Comparison of ENCODE assay signal across 14 cellular contexts in the genomic region with DNA sequence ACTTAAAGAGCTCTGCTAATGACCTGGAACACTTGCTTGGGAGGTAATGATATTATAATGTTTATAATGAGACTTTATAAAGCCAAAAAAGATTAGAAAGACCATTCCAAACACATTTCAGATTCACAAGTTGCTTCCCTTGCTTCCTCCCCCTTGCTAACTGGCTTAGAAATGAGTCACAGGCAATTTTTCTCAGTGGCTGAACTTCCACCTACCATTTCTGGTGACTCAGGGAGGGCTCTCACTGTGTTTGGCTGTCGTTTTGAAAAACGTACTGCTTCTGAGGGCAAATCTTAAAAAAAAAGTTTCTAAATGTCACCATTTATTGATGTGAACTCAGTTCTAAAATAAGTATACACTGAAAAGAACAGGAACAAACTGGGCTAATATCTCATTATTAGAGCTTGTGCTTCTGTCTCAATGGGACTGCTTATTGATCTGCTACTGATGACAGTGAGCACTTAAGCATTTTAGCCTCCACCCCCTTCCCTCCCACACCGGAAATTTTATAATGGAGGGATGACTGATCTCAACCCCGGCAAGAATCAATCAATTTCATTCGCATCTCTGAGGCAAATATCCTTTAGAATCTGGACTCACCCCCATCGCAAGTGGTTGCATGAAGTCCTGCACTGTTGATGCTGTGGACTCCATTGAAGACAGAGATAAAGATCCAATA.
DNase-seq lines count a peak whose midpoint lies in the region; ATAC-seq, FAIRE-seq and TF ChIP-seq lines count a peak whose summit lies in the region.
"Had no signal": no experiment of that assay in that cellular context is flagged by ENCODE, and none has a peak within 500 bp of the region (broad histone marks: within the 10 kb centered on the region; RNA-seq: fewer than 3 reads in every experiment).

No MANE protein-coding gene starts in this region.

- no peak overlapping the region for H3K27ac ChIP-seq in naive thymus-derived CD4-positive, alpha-beta T cell (ENCODE audit: low read depth, low read length)
- no peak overlapping the region for H3K27ac ChIP-seq in SJCRH30
- H3K27ac ChIP-seq: pancreas had no signal

- H3K36me3 ChIP-seq in kidney epithelial cell (ENCODE audit: control insufficient read depth, insufficient read depth, low read length), result no peaks in the 10 kb centered on the region
- no peaks in the 10 kb centered on the region for H3K36me3 ChIP-seq in naive thymus-derived CD4-positive, alpha-beta T cell (ENCODE audit: control insufficient read depth in 2 of 3, insufficient read depth in 3 of 3, low read length in 3 of 3)
- no peaks in the 10 kb centered on the region for H3K36me3 ChIP-seq in SJCRH30
- H3K36me3 ChIP-seq: pancreas had no signal

- H3K4me1 Mint-ChIP-seq in naive thymus-derived CD4-positive, alpha-beta T cell, result no peaks in the 10 kb centered on the region

- peak; percentile 47 for DNase-seq in AG08396 (ENCODE audit: low spot score)
- peak; percentile 38 for DNase-seq in HK-2 (ENCODE audit: unreplicated experiment)
- DNase-seq in astrocyte of the cerebellum (ENCODE audit: low read depth), result peak; percentile 73
- DNase-seq in kidney epithelial cell (ENCODE audit: low read depth), result peak; percentile 58
- DNase-seq in D721Med (ENCODE audit: insufficient read length, low spot score), result no peak
- DNase-seq in naive thymus-derived CD4-positive, alpha-beta T cell, result no peak
- no peak for DNase-seq in SJCRH30
- no peak for DNase-seq in activated effector memory CD4-positive, alpha-beta T cell treated with anti-CD3 and anti-CD28 coated beads, Interleukin-2, amount 50 U/mL, for 16 hours
- DNase-seq: erythroblast, left ventricle myocardium superior, NCI-H1694, pancreas, T1000 had no signal

- in situ Hi-C loops in astrocyte of the cerebellum (cut with HindIII; ENCODE audit: low sequenced_read_pairs), result no loop called here

- H3K36me3 Mint-ChIP-seq in naive thymus-derived CD4-positive, alpha-beta T cell, result no peaks in the 10 kb centered on the region

- CTCF ChIA-PET in naive thymus-derived CD4-positive, alpha-beta T cell (lab: Charles Lee), result no interaction called here

- no peak overlapping the region for H3K4me3 Mint-ChIP-seq in naive thymus-derived CD4-positive, alpha-beta T cell

- no peaks in the 10 kb centered on the region for H3K4me1 ChIP-seq in naive thymus-derived CD4-positive, alpha-beta T cell (ENCODE audit: control insufficient read depth in 2 of 2, insufficient read depth in 2 of 2, low read length in 2 of 2)
- no peaks in the 10 kb centered on the region for H3K4me1 ChIP-seq in SJCRH30
- H3K4me1 ChIP-seq: pancreas had no signal

- H3K27ac Mint-ChIP-seq in naive thymus-derived CD4-positive, alpha-beta T cell, result no peak overlapping the region

- POLR2A ChIA-PET in naive thymus-derived CD4-positive, alpha-beta T cell (lab: Charles Lee), result no interaction called here

- H3K27me3 ChIP-seq in kidney epithelial cell (ENCODE audit: control insufficient read depth, insufficient read depth, low read length), result no peaks in the 10 kb centered on the region
- H3K27me3 ChIP-seq in naive thymus-derived CD4-positive, alpha-beta T cell (ENCODE audit: control insufficient read depth in 2 of 2, insufficient read depth in 2 of 2, low read length in 2 of 2), result no peaks in the 10 kb centered on the region
- H3K27me3 ChIP-seq in SJCRH30, result no peaks in the 10 kb centered on the region
- H3K27me3 ChIP-seq: pancreas had no signal

- no peak for FAIRE-seq in D721Med (lab: Jason Lieb, UNC)
- FAIRE-seq: GM12892, pancreas had no signal

- H3K4me3 ChIP-seq in astrocyte of the cerebellum (ENCODE audit: low read depth, low read length) (no peak overlapping the region), kidney epithelial cell (ENCODE audit: low read depth, low read length) (no peak overlapping the region), SJCRH30 (no peak overlapping the region)
- no peak overlapping the region for H3K4me3 ChIP-seq in naive thymus-derived CD4-positive, alpha-beta T cell (ENCODE audit: low read length)
- H3K4me3 ChIP-seq: pancreas had no signal

- no peaks in the 10 kb centered on the region for H3K27me3 Mint-ChIP-seq in naive thymus-derived CD4-positive, alpha-beta T cell

- no peak for ATAC-seq in naive thymus-derived CD4-positive, alpha-beta T cell
- ATAC-seq: left ventricle myocardium superior had no signal

- intact Hi-C loops in naive thymus-derived CD4-positive, alpha-beta T cell (cut with micrococcal nuclease), result no loop called here

- no peaks in the 10 kb centered on the region for H3K9me3 ChIP-seq in naive thymus-derived CD4-positive, alpha-beta T cell (ENCODE audit: control insufficient read depth in 2 of 3, low read length in 3 of 3)
- H3K9me3 ChIP-seq in SJCRH30 (replicated peaks), result no peaks in the 10 kb centered on the region
- H3K9me3 ChIP-seq: pancreas had no signal

- TF ChIP-seq CTCF in astrocyte of the cerebellum (IDR thresholded peaks at IDR 0.05; ENCODE audit: low read depth, low read length, missing control alignments) (no peak), kidney epithelial cell (IDR thresholded peaks at IDR 0.05; ENCODE audit: insufficient read depth, low read length, poor library complexity, severe bottlenecking) (no peak), D721Med (IDR thresholded peaks at IDR 0.05; ENCODE audit: insufficient read depth, missing control alignments) (no peak)

- H3K9me3 Mint-ChIP-seq in naive thymus-derived CD4-positive, alpha-beta T cell, result peaks cover 0 to 22% (median 6%) of the 10 kb centered on the region in 11 donors

Comparison
In these comparisons a context has a peak if more than half of its experiments do, and no peak if none do; other contexts are left out.
1. DNase-seq: peak in AG08396 (single experiment), HK-2 (single experiment), astrocyte of the cerebellum (single experiment) and kidney epithelial cell (single experiment); none in D721Med (single experiment), naive thymus-derived CD4-positive, alpha-beta T cell (0 of 9), SJCRH30 (0 of 2) and activated effector memory CD4-positive, alpha-beta T cell treated with anti-CD3 and anti-CD28 coated beads, Interleukin-2, amount 50 U/mL, for 16 hours (single experiment).